In the genomic region with DNA sequence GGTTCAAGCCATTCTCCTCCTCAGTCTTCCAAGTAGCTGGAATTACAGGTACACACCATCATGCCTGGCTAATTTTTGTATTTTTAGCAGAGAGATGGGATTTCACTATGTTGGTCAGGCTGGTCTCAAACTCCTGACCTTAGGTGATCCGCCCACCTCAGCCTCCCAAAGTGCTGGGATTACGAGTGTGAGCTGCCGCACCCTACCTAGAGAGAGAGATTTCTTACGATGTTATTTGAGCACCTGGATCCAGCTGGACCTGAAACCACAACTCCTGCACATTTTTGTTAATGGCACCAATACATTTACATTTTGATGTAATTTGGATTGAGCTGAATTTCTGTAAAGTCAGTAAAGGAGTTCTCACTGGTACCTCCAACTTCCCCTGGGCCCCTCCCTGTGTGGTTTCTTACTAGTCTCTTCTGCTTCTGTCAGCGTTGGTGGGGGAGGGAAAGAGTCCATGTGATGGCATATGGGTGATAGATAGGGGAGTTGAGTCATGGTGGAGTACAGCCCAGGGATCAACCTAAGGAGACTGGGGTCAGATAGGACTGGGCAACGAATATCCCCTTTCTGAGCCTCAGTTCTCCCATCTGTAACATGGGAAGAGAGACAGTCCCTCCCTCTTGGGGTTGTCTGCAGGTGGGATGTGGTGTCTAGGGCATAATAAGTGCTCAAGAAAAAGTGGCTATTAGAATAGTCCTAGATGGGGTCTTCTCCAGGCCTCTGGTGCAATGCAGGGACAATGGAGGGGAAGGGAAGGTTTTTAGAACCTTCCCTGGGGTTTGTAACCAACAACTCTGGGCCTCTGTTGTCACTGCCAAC, we compare ENCODE assay signal across 12 cellular contexts.
DNase-seq lines count a peak whose midpoint lies in the region; ATAC-seq and TF ChIP-seq lines count a peak whose summit lies in the region.
"Had no signal": no experiment of that assay in that cellular context is flagged by ENCODE, and none has a peak within 500 bp of the region (broad histone marks: within the 10 kb centered on the region; RNA-seq: fewer than 3 reads in every experiment).

No MANE protein-coding gene starts in this region.

- H3K9ac ChIP-seq in neural progenitor cell = no peak overlapping the region

- POLR2A ChIA-PET in Caco-2 (lab: Charles Lee) = no interaction called here
- POLR2A ChIA-PET in activated CD8-positive, alpha-beta T cell treated with anti-CD3 and anti-CD28 coated beads, Interleukin-2, amount 10 ng/mL, durations not matched to agents 7 days and 5 days (lab: Charles Lee) = no interaction called here

- no peak for ATAC-seq in activated CD8-positive, alpha-beta T cell treated with anti-CD3 and anti-CD28 coated beads, Interleukin-2, amount 10 ng/mL, durations not matched to agents 7 days and 5 days
- ATAC-seq: gastroesophageal sphincter had no signal

- no peak for DNase-seq in Caco-2
- peak; percentile 35 to 41 for DNase-seq in Kasumi-1 (lab: John Stamatoyannopoulos, UW)
- DNase-seq in activated CD8-positive, alpha-beta T cell treated with anti-CD3 and anti-CD28 coated beads, Interleukin-2, amount 10 ng/mL, durations not matched to agents 7 days and 5 days = peak; percentile 40
- DNase-seq in neural progenitor cell (ENCODE audit: low spot score) = no peak
- DNase-seq in NCI-H2081 (lab: John Stamatoyannopoulos, UW) = no peak
- no peak for DNase-seq in DMS 273 treated with DMSO at 0.1 percent for 48 hours (lab: John Stamatoyannopoulos, UW)
- DNase-seq in NCI-H526 treated with DMSO at 0.1 percent for 48 hours (lab: John Stamatoyannopoulos, UW) = no peak
- no peak for DNase-seq in DMS153 (lab: John Stamatoyannopoulos, UW)
- DNase-seq: DMS79, uterus had no signal

- no TSS peak for BruUV-seq in Caco-2 (replicated peaks; lab: Mats Ljungman, UMichigan)

- TF ChIP-seq CTCF in Caco-2 (IDR thresholded peaks at IDR 0.05; ENCODE audit: insufficient read depth in 1 of 2, low read depth in 1 of 2, low read length in 1 of 2, severe bottlenecking in 1 of 2, unreplicated experiment in 1 of 2) = no peak
- TF ChIP-seq CTCF in neural progenitor cell (IDR thresholded peaks at IDR 0.05) = no peak

- H2AFZ ChIP-seq in neural progenitor cell (replicated peaks) = no peak overlapping the region

- CTCF ChIA-PET in Caco-2 (lab: Charles Lee) = no interaction called here
- CTCF ChIA-PET in activated CD8-positive, alpha-beta T cell treated with anti-CD3 and anti-CD28 coated beads, Interleukin-2, amount 10 ng/mL, durations not matched to agents 7 days and 5 days (lab: Charles Lee) = no interaction called here

- peaks cover 26% of the 10 kb centered on the region for H3K4me1 ChIP-seq in Caco-2
- H3K4me1 ChIP-seq in neural progenitor cell = no peaks in the 10 kb centered on the region

- H3F3A ChIP-seq in neural progenitor cell (ENCODE audit: low read depth) = peaks cover 12% of the 10 kb centered on the region

- H4K20me1 ChIP-seq in neural progenitor cell (ENCODE audit: low read depth) = no peaks in the 10 kb centered on the region

- no peaks in the 10 kb centered on the region for H3K27me3 ChIP-seq in Caco-2 (replicated peaks; ENCODE audit: control insufficient read depth, insufficient read depth, low read length)
- H3K27me3 ChIP-seq in neural progenitor cell = no peaks in the 10 kb centered on the region
- H3K27me3 ChIP-seq: gastroesophageal sphincter, uterus had no signal

- no peak overlapping the region for H3K4me2 ChIP-seq in neural progenitor cell

- H3K27ac ChIP-seq in neural progenitor cell = no peak overlapping the region
- H3K27ac ChIP-seq: VCaP had no signal

- H3K4me1 Mint-ChIP-seq in Caco-2 (ENCODE audit: low read depth, unreplicated experiment) = peaks cover 26% of the 10 kb centered on the region
- peaks cover 39% of the 10 kb centered on the region for H3K4me1 Mint-ChIP-seq in activated CD8-positive, alpha-beta T cell treated with anti-CD3 and anti-CD28 coated beads, Interleukin-2, amount 10 ng/mL, durations not matched to agents 7 days and 5 days (ENCODE audit: low read depth)
- peaks cover 25% of the 10 kb centered on the region for H3K4me1 Mint-ChIP-seq in neural progenitor cell

- no peaks in the 10 kb centered on the region for H3K9me3 Mint-ChIP-seq in Caco-2 (ENCODE audit: unreplicated experiment)
- no peaks in the 10 kb centered on the region for H3K9me3 Mint-ChIP-seq in activated CD8-positive, alpha-beta T cell treated with anti-CD3 and anti-CD28 coated beads, Interleukin-2, amount 10 ng/mL, durations not matched to agents 7 days and 5 days (ENCODE audit: insufficient read depth)
- peaks cover 2% of the 10 kb centered on the region for H3K9me3 Mint-ChIP-seq in neural progenitor cell

- no peaks in the 10 kb centered on the region for H3K79me2 ChIP-seq in neural progenitor cell (ENCODE audit: low read depth)

- no peaks in the 10 kb centered on the region for H3K9me3 ChIP-seq in Caco-2
- no peaks in the 10 kb centered on the region for H3K9me3 ChIP-seq in neural progenitor cell (ENCODE audit: low read depth)
- H3K9me3 ChIP-seq: gastroesophageal sphincter, uterus had no signal

- intact Hi-C loops in Caco-2 (cut with micrococcal nuclease; ENCODE audit: unreplicated experiment) = no loop called here

- H3K36me3 ChIP-seq in Caco-2 (ENCODE audit: control insufficient read depth, insufficient read depth, low read length) = no peaks in the 10 kb centered on the region
- no peaks in the 10 kb centered on the region for H3K36me3 ChIP-seq in neural progenitor cell
- H3K36me3 ChIP-seq: gastroesophageal sphincter, uterus had no signal

- H3K4me3 ChIP-seq in Caco-2 (ENCODE audit: low read depth, low read length) = no peak overlapping the region
- H3K4me3 ChIP-seq in neural progenitor cell = no peak overlapping the region
- H3K4me3 ChIP-seq: gastroesophageal sphincter, uterus had no signal

- H3K27ac Mint-ChIP-seq in Caco-2 (ENCODE audit: unreplicated experiment) = peak overlapping the region; percentile 7
- peak overlapping the region; percentile 17 for H3K27ac Mint-ChIP-seq in activated CD8-positive, alpha-beta T cell treated with anti-CD3 and anti-CD28 coated beads, Interleukin-2, amount 10 ng/mL, durations not matched to agents 7 days and 5 days
- peak overlapping the region; percentile 47 for H3K27ac Mint-ChIP-seq in neural progenitor cell

- H3K36me3 Mint-ChIP-seq in Caco-2 (ENCODE audit: insufficient read depth, unreplicated experiment) (peaks cover 8% of the 10 kb centered on the region), neural progenitor cell (no peaks in the 10 kb centered on the region)
- H3K36me3 Mint-ChIP-seq in activated CD8-positive, alpha-beta T cell treated with anti-CD3 and anti-CD28 coated beads, Interleukin-2, amount 10 ng/mL, durations not matched to agents 7 days and 5 days (ENCODE audit: low read depth) = no peaks in the 10 kb centered on the region

- H3K4me3 Mint-ChIP-seq in Caco-2 (ENCODE audit: unreplicated experiment) = no peak overlapping the region
- H3K4me3 Mint-ChIP-seq in activated CD8-positive, alpha-beta T cell treated with anti-CD3 and anti-CD28 coated beads, Interleukin-2, amount 10 ng/mL, durations not matched to agents 7 days and 5 days = peak overlapping the region; percentile 57
- peak overlapping the region; percentile 42 for H3K4me3 Mint-ChIP-seq in neural progenitor cell

- H3K27me3 Mint-ChIP-seq in Caco-2 (ENCODE audit: insufficient read depth, unreplicated experiment) (no peaks in the 10 kb centered on the region), neural progenitor cell (ENCODE audit: insufficient read depth, low read depth) (peaks cover 6% of the 10 kb centered on the region)
- no peaks in the 10 kb centered on the region for H3K27me3 Mint-ChIP-seq in activated CD8-positive, alpha-beta T cell treated with anti-CD3 and anti-CD28 coated beads, Interleukin-2, amount 10 ng/mL, durations not matched to agents 7 days and 5 days (ENCODE audit: low read depth)

Comparison
In these comparisons a context has a peak if more than half of its experiments do, and no peak if none do; other contexts are left out.
1. DNase-seq: peak in Kasumi-1 (2 of 2) and activated CD8-positive, alpha-beta T cell treated with anti-CD3 and anti-CD28 coated beads, Interleukin-2, amount 10 ng/mL, durations not matched to agents 7 days and 5 days (single experiment); none in Caco-2 (0 of 2), neural progenitor cell (single experiment), NCI-H2081 (0 of 2), DMS 273 treated with DMSO at 0.1 percent for 48 hours (single experiment), NCI-H526 treated with DMSO at 0.1 percent for 48 hours (single experiment) and DMS153 (single experiment).
2. Peak in every context shown above with its lines, with median percentiles within 50 percentile points of each other: H3K27ac Mint-ChIP-seq.